In genomic region chr17:59963738-59964454, GRCh38 we compare ENCODE assay signal across 8 cellular contexts. TPM values are rescaled to one million over a fixed set of nuclear protein-coding genes. Genes with fewer than 3 reads are reported as not detected.
A peak's percentile ranks its signal among the peaks of the same experiment; 100 is the strongest.
DNase-seq lines count a peak whose midpoint lies in the region; ATAC-seq and TF ChIP-seq lines count a peak whose summit lies in the region.

No MANE protein-coding gene starts in this region.

- no peaks in the 10 kb centered on the region for H3K9me3 ChIP-seq in KOPT-K1 (ENCODE audit: insufficient read depth, low read length, poor library complexity, severe bottlenecking)
- H3K9me3 ChIP-seq in sigmoid colon = no peaks in the 10 kb centered on the region

- TF ChIP-seq CTCF in astrocyte of the spinal cord (IDR thresholded peaks at IDR 0.05; ENCODE audit: low read depth, low read length) = no peak
- TF ChIP-seq CTCF in sigmoid colon (IDR thresholded peaks at IDR 0.05) = no peak

- intact Hi-C loops in sigmoid colon (cut with DNase I) = loop anchor here (5.0 to 10.0 kb wide), 2 partner anchors 73 to 219 kb away; no protein-coding TSS in a partner anchor

- H3K27ac Mint-ChIP-seq in T-cell = peak overlapping the region; percentile 89 to 98

- in situ Hi-C loops in astrocyte of the spinal cord (cut with HindIII; ENCODE audit: low sequenced_read_pairs) = no loop called here

- H3K4me1 Mint-ChIP-seq in T-cell = peaks cover 26 to 33% (median 28%) of the 10 kb centered on the region in 3 donors

- H3K36me3 Mint-ChIP-seq in T-cell = peaks cover 4% of the 10 kb centered on the region

- TF ChIP-seq EP300 in sigmoid colon (IDR thresholded peaks at IDR 0.05) = no peak

- H3K27me3 ChIP-seq in sigmoid colon = no peaks in the 10 kb centered on the region

- H3K27ac ChIP-seq in KOPT-K1 (ENCODE audit: low read depth, low read length, poor library complexity, severe bottlenecking) = peak overlapping the region; percentile 56
- H3K27ac ChIP-seq in sigmoid colon = peak overlapping the region; percentile 93 to 97 (median 94)

- DNase-seq in DMS53 (lab: John Stamatoyannopoulos, UW) = peak; percentile 72
- DNase-seq in T-cell = peak in 33 of 34 experiments; percentile 13 to 61 (median 44)
- DNase-seq in astrocyte of the spinal cord (ENCODE audit: low read depth, low spot score) = peak; percentile 70
- peak in 38 of 51 donors; percentile 8 to 84 (median 38) for DNase-seq in hypothalamus (lab: John Stamatoyannopoulos, UW)
- peak; percentile 73 for DNase-seq in sigmoid colon
- DNase-seq in retina = no peak

- POLR2A ChIA-PET in T-cell (lab: Charles Lee) = interaction anchor here in 1 of 2 donors (0.7 to 1.4 kb wide), 3 partner anchors 23 to 344 kb away, joined by 3 to 18 read pairs (median 3); partner anchors contain the start of gene CLTC

- TF ChIP-seq POLR2A in sigmoid colon (IDR thresholded peaks at IDR 0.05) = no peak

- H3K36me3 ChIP-seq in KOPT-K1 (ENCODE audit: insufficient read depth, low read length) (no peaks in the 10 kb centered on the region), sigmoid colon (no peaks in the 10 kb centered on the region)

- H3K9me3 Mint-ChIP-seq in T-cell = no peaks in the 10 kb centered on the region

- ATAC-seq in GM21619 (IDR thresholded peaks at IDR 0.05; ENCODE audit: unreplicated experiment) (peak; percentile 37), T-cell (replicated peaks in 1 of 4) (peak; percentile 59 to 70 (median 62))

- peak overlapping the region; percentile 89 to 95 (median 92) for H3K4me3 Mint-ChIP-seq in T-cell

- CTCF ChIA-PET in T-cell (lab: Charles Lee) = interaction anchor here in 1 of 2 donors (0.5 to 1.1 kb wide), 3 partner anchors 13 to 1624 kb away, joined by 3 to 7 read pairs (median 5); no protein-coding TSS in a partner anchor

- whole genome bisulfite sequencing in sigmoid colon, 2 donors = 1 to 3% methylated on average over 21 of the region's 21 CpGs

- peaks cover 0 to 18% (median 17%) of the 10 kb centered on the region in 4 donors for H3K4me1 ChIP-seq in sigmoid colon

- no peaks in the 10 kb centered on the region for H3K27me3 Mint-ChIP-seq in T-cell

- peak overlapping the region; percentile 90 for H3K4me3 ChIP-seq in astrocyte of the spinal cord (ENCODE audit: low read depth, low read length)
- peak overlapping the region; percentile 71 to 88 (median 85) for H3K4me3 ChIP-seq in sigmoid colon

RNA-seq across cellular contexts. Expression of gene RNFT1, which starts 0.6 kb away (rescaled TPM):
- total RNA-seq in T-cell (10 to 100 TPM; 26.2 to 35.8 (median 32.3) TPM), sigmoid colon (10 to 100 TPM; 11.8 to 16.8 (median 15.2) TPM)
- 10 to 100 TPM in 2 of 3 donors, 1 to 10 TPM in 1; 7.9 to 17.9 (median 10.2) TPM for polyA plus RNA-seq in sigmoid colon
